3 cellular contexts compared by ENCODE assay signal in the genomic region with DNA sequence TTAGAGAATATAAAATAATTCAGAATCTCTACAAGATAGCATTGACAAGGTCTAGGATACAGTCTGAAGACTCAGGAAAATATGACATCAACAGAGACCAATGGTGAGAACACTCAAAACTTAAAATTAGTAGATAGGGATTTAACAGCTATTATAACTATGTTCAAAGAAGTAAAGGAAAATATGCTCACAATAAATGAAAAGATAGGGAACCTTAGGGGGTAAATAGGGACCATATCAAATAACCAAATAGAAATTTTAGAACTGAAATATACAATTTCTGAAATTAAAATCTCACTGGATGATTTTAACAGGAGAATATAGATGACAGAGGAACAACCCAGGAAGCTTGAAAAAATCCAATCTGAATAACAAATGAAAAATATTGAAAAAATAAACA.
A peak's percentile ranks its signal among the peaks of the same experiment; 100 is the strongest.
TF ChIP-seq lines count a peak whose summit lies in the region.

No MANE protein-coding gene starts in this region.

TF ChIP-seq in HepG2, 621 proteins besides CTCF, POLR2A, EP300 and RAD21 (continues in another document):
- TF ChIP-seq ZNF703 (CRISPR knock-in tag; IDR thresholded peaks at IDR 0.05; ENCODE audit: borderline replicate concordance): no peak
- TF ChIP-seq, protein P1, sequence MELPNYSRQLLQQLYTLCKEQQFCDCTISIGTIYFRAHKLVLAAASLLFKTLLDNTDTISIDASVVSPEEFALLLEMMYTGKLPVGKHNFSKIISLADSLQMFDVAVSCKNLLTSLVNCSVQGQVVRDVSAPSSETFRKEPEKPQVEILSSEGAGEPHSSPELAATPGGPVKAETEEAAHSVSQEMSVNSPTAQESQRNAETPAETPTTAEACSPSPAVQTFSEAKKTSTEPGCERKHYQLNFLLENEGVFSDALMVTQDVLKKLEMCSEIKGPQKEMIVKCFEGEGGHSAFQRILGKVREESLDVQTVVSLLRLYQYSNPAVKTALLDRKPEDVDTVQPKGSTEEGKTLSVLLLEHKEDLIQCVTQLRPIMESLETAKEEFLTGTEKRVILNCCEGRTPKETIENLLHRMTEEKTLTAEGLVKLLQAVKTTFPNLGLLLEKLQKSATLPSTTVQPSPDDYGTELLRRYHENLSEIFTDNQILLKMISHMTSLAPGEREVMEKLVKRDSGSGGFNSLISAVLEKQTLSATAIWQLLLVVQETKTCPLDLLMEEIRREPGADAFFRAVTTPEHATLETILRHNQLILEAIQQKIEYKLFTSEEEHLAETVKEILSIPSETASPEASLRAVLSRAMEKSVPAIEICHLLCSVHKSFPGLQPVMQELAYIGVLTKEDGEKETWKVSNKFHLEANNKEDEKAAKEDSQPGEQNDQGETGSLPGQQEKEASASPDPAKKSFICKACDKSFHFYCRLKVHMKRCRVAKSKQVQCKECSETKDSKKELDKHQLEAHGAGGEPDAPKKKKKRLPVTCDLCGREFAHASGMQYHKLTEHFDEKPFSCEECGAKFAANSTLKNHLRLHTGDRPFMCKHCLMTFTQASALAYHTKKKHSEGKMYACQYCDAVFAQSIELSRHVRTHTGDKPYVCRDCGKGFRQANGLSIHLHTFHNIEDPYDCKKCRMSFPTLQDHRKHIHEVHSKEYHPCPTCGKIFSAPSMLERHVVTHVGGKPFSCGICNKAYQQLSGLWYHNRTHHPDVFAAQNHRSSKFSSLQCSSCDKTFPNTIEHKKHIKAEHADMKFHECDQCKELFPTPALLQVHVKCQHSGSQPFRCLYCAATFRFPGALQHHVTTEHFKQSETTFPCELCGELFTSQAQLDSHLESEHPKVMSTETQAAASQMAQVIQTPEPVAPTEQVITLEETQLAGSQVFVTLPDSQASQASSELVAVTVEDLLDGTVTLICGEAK (IDR thresholded peaks at IDR 0.05): no peak
- TF ChIP-seq, protein P1 (CRISPR knock-in tag; IDR thresholded peaks at IDR 0.05): no peak
- no peak for TF ChIP-seq HNRNPH1 (optimal IDR thresholded peaks at IDR 0.05; ENCODE audit: low read depth, low read length)

TF ChIP-seq in WTC11, 78 proteins besides CTCF, POLR2A, EP300 and RAD21:
- TF ChIP-seq GTF2I (CRISPR knock-in tag; conservative IDR thresholded peaks at IDR 0.05) (0 out of 2 replicates have a peak, but pooled peaks have one; percentile 49), JUN (CRISPR knock-in tag; IDR thresholded peaks at IDR 0.05) (no peak)

TF ChIP-seq in H1, 55 proteins besides CTCF, POLR2A, EP300 and RAD21:
- TF ChIP-seq CTBP2 (IDR thresholded peaks at IDR 0.05; ENCODE audit: borderline replicate concordance, insufficient read depth, insufficient read length, low read length) (no peak), CEBPB (IDR thresholded peaks at IDR 0.05; ENCODE audit: low read depth, low read length) (no peak), RXRA (IDR thresholded peaks at IDR 0.05; ENCODE audit: insufficient read depth, low read depth, low read length) (no peak), HDAC6 (IDR thresholded peaks at IDR 0.05; ENCODE audit: low read depth, low read length) (no peak), CHD1 (IDR thresholded peaks at IDR 0.05; ENCODE audit: low read depth, low read length) (no peak), BACH1 (IDR thresholded peaks at IDR 0.05; ENCODE audit: low read length) (no peak), KDM1A (IDR thresholded peaks at IDR 0.05; ENCODE audit: borderline replicate concordance, low read length) (peak; percentile 76), TCF12 (IDR thresholded peaks at IDR 0.05; ENCODE audit: low read depth, low read length) (no peak)
